30 cellular contexts compared by ENCODE assay signal in the genomic region with DNA sequence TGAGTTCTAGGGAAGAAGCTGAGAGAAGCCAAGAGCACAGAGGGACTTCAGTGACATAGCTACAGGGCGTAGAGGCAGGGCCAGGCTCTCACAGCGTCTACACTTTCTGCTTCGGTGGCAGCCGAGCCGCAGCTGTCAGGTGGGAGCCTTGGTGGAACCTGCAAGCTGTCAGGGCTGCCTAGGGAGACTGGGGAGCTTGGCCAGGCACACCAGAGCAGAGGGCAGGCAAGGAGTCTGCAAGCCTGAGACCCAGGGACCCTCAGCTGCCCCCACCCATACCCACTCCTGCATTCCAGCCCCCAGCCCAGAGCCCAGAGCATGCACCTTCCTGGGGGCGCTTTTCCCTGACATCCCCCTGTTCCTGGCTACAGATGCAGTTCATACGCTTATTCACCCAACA. TPM values are rescaled to one million over a fixed set of nuclear protein-coding genes. Genes with fewer than 3 reads are reported as not detected.
A peak's percentile ranks its signal among the peaks of the same experiment; 100 is the strongest.
DNase-seq lines count a peak whose midpoint lies in the region; ATAC-seq, FAIRE-seq and TF ChIP-seq lines count a peak whose summit lies in the region.
"Had no signal": no experiment of that assay in that cellular context is flagged by ENCODE, and none has a peak within 500 bp of the region (broad histone marks: within the 10 kb centered on the region; RNA-seq: fewer than 3 reads in every experiment).

No MANE protein-coding gene starts in this region.

- no peak overlapping the region for H3K4me3 Mint-ChIP-seq in chondrocyte (ENCODE audit: unreplicated experiment)
- H3K4me3 Mint-ChIP-seq: CD4-positive, CD25-positive, alpha-beta regulatory T cell had no signal

- ATAC-seq in Panc1, result peak; percentile 28; the same call in 1 of the 2 replicates
- ATAC-seq in gastrocnemius medialis, result no peak
- ATAC-seq in HG02870 (IDR thresholded peaks at IDR 0.05; ENCODE audit: unreplicated experiment), result no peak
- ATAC-seq: K562 had no signal

- H3K4me2 ChIP-seq in osteoblast (ENCODE audit: insufficient read depth, low read length), result no peak overlapping the region
- H3K4me2 ChIP-seq: BLaER1, PC-9 had no signal

- no peaks in the 10 kb centered on the region for H3K9me3 Mint-ChIP-seq in chondrocyte (ENCODE audit: low read depth)

- no TSS peak for BruUV-seq in Panc1 (replicated peaks; lab: Mats Ljungman, UMichigan)

- TF ChIP-seq POLR2A in gastrocnemius medialis (IDR thresholded peaks at IDR 0.05) (no peak), H54 (IDR thresholded peaks at IDR 0.05; ENCODE audit: low read depth, low read length) (no peak)

- no peak overlapping the region for H3K27ac Mint-ChIP-seq in chondrocyte (ENCODE audit: unreplicated experiment)
- H3K27ac Mint-ChIP-seq: CD4-positive, CD25-positive, alpha-beta regulatory T cell had no signal

- H3K36me3 ChIP-seq in Panc1 (ENCODE audit: control insufficient read depth, insufficient read depth, low read length), result no peaks in the 10 kb centered on the region
- H3K36me3 ChIP-seq in osteoblast (ENCODE audit: insufficient read depth, low read length), result no peaks in the 10 kb centered on the region
- no peaks in the 10 kb centered on the region for H3K36me3 ChIP-seq in gastrocnemius medialis
- H3K36me3 ChIP-seq: BLaER1 had no signal

- CTCF ChIA-PET in Panc1 (lab: Charles Lee), result no interaction called here

- in situ Hi-C loops in Panc1 (cut with HindIII; ENCODE audit: low pct_unique_long_range_greater_than_20kb, low sequenced_read_pairs) (no loop called here), gastrocnemius medialis (cut with MboI; ENCODE audit: low sequenced_read_pairs in 4 of 4) (no loop called here)

- H3K4me3 ChIP-seq in Panc1 (ENCODE audit: low read depth in 2 of 2, low read length in 2 of 2), result no peak overlapping the region
- H3K4me3 ChIP-seq in osteoblast (ENCODE audit: insufficient read depth, low read length), result no peak overlapping the region
- H3K4me3 ChIP-seq in gastrocnemius medialis, result no peak overlapping the region
- H3K4me3 ChIP-seq: BLaER1, K562, PC-9, SK-N-MC had no signal

- H3K27me3 ChIP-seq in Panc1 (ENCODE audit: control insufficient read depth, insufficient read depth, low read length) (peaks cover 6% of the 10 kb centered on the region; the same call in 1 of the 2 replicates), osteoblast (ENCODE audit: insufficient read depth, low read length) (no peaks in the 10 kb centered on the region), gastrocnemius medialis (no peaks in the 10 kb centered on the region)
- H3K27me3 ChIP-seq: BLaER1 had no signal

- no peaks in the 10 kb centered on the region for H3K9me3 ChIP-seq in Panc1 (ENCODE audit: control insufficient read depth, insufficient read depth, low read depth, low read length)
- no peaks in the 10 kb centered on the region for H3K9me3 ChIP-seq in osteoblast (ENCODE audit: low read depth, low read length)
- no peaks in the 10 kb centered on the region for H3K9me3 ChIP-seq in gastrocnemius medialis
- H3K9me3 ChIP-seq: BLaER1 had no signal

- POLR2A ChIA-PET in Panc1 (lab: Charles Lee), result no interaction called here

- intact Hi-C loops in Panc1 (cut with micrococcal nuclease; ENCODE audit: unreplicated experiment), result no loop called here
- intact Hi-C loops in gastrocnemius medialis (cut with DNase I; ENCODE audit: low total_unique reads), result loop anchor here (1.0 kb wide), 1 partner anchor 16 kb away; no protein-coding TSS in a partner anchor

- no peak for DNase-seq in Panc1 (ENCODE audit: low read depth, low spot score)
- peak; percentile 44 for DNase-seq in chondrocyte (ENCODE audit: low spot score)
- peak; percentile 15 for DNase-seq in osteoblast (ENCODE audit: insufficient read length, low spot score, missing footprints)
- DNase-seq in gastrocnemius medialis, result peak in 1 of 2 donors; percentile 9
- no peak for DNase-seq in NK-92 (lab: John Stamatoyannopoulos, UW; ENCODE audit: unreplicated experiment)
- DNase-seq in H54 (ENCODE audit: insufficient read length, low spot score), result no peak
- DNase-seq in MV-4-11 (lab: John Stamatoyannopoulos, UW), result no peak
- DNase-seq: CD4-positive, CD25-positive, alpha-beta regulatory T cell; DMS153; DND-41; Kasumi-1; NCI-H1105; NCI-H1436 treated with DMSO at 0.1 percent for 48 hours; NCI-H1930; NCI-H2107; NCI-H524; NCI-H748 treated with DMSO at 0.1 percent for 48 hours; NK-92 treated with Interleukin-12 subunit alpha and Interleukin-12 subunit beta, amount 100 ng/mL, for 24 hours; PC-9; RPMI8226; SHP77 treated with DMSO at 0.1 percent for 48 hours had no signal

- H4K20me1 ChIP-seq in osteoblast (ENCODE audit: insufficient read depth, low read length), result no peaks in the 10 kb centered on the region
- H4K20me1 ChIP-seq: BLaER1 had no signal

- no peaks in the 10 kb centered on the region for H3K79me2 ChIP-seq in osteoblast (ENCODE audit: insufficient read depth, low read length)

- no peaks in the 10 kb centered on the region for H3K27me3 Mint-ChIP-seq in chondrocyte (ENCODE audit: low read depth)

- H3K4me1 ChIP-seq in Panc1 (ENCODE audit: control insufficient read depth, insufficient read depth, low read length), result no peaks in the 10 kb centered on the region
- H3K4me1 ChIP-seq in osteoblast (ENCODE audit: insufficient read depth, low read length), result no peaks in the 10 kb centered on the region
- H3K4me1 ChIP-seq in gastrocnemius medialis, result peaks cover 40 to 41% of the 10 kb centered on the region in 2 donors

- H2AFZ ChIP-seq in osteoblast (ENCODE audit: low read length), result no peak overlapping the region
- H2AFZ ChIP-seq: PC-9 had no signal

- TF ChIP-seq CTCF in Panc1 (IDR thresholded peaks at IDR 0.05), result no peak
- TF ChIP-seq CTCF in chondrocyte (IDR thresholded peaks at IDR 0.05), result no peak
- no peak for TF ChIP-seq CTCF in osteoblast (IDR thresholded peaks at IDR 0.05; ENCODE audit: extremely low read depth, low read depth, low read length)
- no peak for TF ChIP-seq CTCF in gastrocnemius medialis (IDR thresholded peaks at IDR 0.05 in 4 of 5, conservative IDR thresholded peaks at IDR 0.05 in 1 of 5)

- no peak for FAIRE-seq in H54 (lab: Jason Lieb, UNC)
- FAIRE-seq: A204.1, GM12892, K562 had no signal

- no peaks in the 10 kb centered on the region for H3K36me3 Mint-ChIP-seq in chondrocyte (ENCODE audit: low read depth)
- H3K36me3 Mint-ChIP-seq: CD4-positive, CD25-positive, alpha-beta regulatory T cell had no signal

- H3K4me1 Mint-ChIP-seq in chondrocyte (ENCODE audit: low read depth), result peaks cover 5% of the 10 kb centered on the region
- H3K4me1 Mint-ChIP-seq: CD4-positive, CD25-positive, alpha-beta regulatory T cell had no signal

- H3K27ac ChIP-seq in Panc1 (ENCODE audit: low read length) (no peak overlapping the region), osteoblast (ENCODE audit: low read depth, low read length) (no peak overlapping the region), gastrocnemius medialis (peak overlapping the region; percentile 83 to 88 (median 84))
- H3K27ac ChIP-seq: BLaER1, PC-9, SK-N-MC had no signal

RNA-seq across cellular contexts. Expression of gene KLF15, which starts 13.4 kb away (rescaled TPM):
- 0.10 TPM for total RNA-seq in Panc1 (2021; ENCODE audit: unreplicated experiment)
- not detected for polyA plus RNA-seq in Panc1 (2012; ENCODE audit: insufficient read length)
- total RNA-seq in chondrocyte, result 0.41 to 1.8 TPM (median 1.3 TPM) in 3 replicates
- 4.3 and 4.4 TPM in 2 replicates for total RNA-seq in osteoblast
- total RNA-seq in gastrocnemius medialis, result 100 to 1,000 TPM in 2 of 4 donors, 10 to 100 TPM in 2; 75.1 to 157 (median 106) TPM
- total RNA-seq: CD4-positive, CD25-positive, alpha-beta regulatory T cell had no signal
- polyA plus RNA-seq: CD4-positive, CD25-positive, alpha-beta regulatory T cell had no signal

RNA-seq across cellular contexts. Expression of gene CFAP100, which starts 24.1 kb away (rescaled TPM):
- total RNA-seq in Panc1 (2021; ENCODE audit: unreplicated experiment), result not detected
- polyA plus RNA-seq in Panc1 (2012; ENCODE audit: insufficient read length), result not detected
- not detected in 3 replicates for total RNA-seq in chondrocyte
- not detected in 2 replicates for total RNA-seq in osteoblast
- not detected for total RNA-seq in gastrocnemius medialis
- total RNA-seq: CD4-positive, CD25-positive, alpha-beta regulatory T cell; HT1080; K562; M059J; PC-9 had no signal
- polyA plus RNA-seq: AG04450; CD4-positive, CD25-positive, alpha-beta regulatory T cell; K562 had no signal

Comparison
In these comparisons a context has a peak if more than half of its experiments do, and no peak if none do; other contexts are left out.
1. DNase-seq: peak in chondrocyte (single experiment) and osteoblast (single experiment); none in Panc1 (single experiment), NK-92 (single experiment), H54 (single experiment) and MV-4-11 (single experiment).
2. H3K27ac ChIP-seq: peak in gastrocnemius medialis (4 of 4); none in Panc1 (single experiment) and osteoblast (single experiment).
3. RNA of gene KLF15, which starts 13.4 kb away (total RNA-seq): 75.1 to 157 TPM in gastrocnemius medialis; 4.3 to 4.4 TPM in osteoblast, 0.41 to 1.8 TPM in chondrocyte and 0.10 TPM in Panc1 (single experiment); every median in the first group is over 10 times any median in the second.